ENCODE assay signal across 9 cellular contexts in genomic region chr10:101569465-101569837, GRCh38. TPM values are rescaled to one million over a fixed set of nuclear protein-coding genes. Genes with fewer than 3 reads are reported as not detected.
DNase-seq lines count a peak whose midpoint lies in the region; ATAC-seq, FAIRE-seq and TF ChIP-seq lines count a peak whose summit lies in the region.
"Had no signal": no experiment of that assay in that cellular context is flagged by ENCODE, and none has a peak within 500 bp of the region (broad histone marks: within the 10 kb centered on the region; RNA-seq: fewer than 3 reads in every experiment).

No MANE protein-coding gene starts in this region.

- intact Hi-C loops in GM12878 (cut with micrococcal nuclease; ENCODE audit: unreplicated experiment), result loop anchor here (5.0 kb wide), 1 partner anchor 407 kb away; no protein-coding TSS in a partner anchor

- ATAC-seq in A549 (peak; percentile 3 to 44; a peak in 4 of 6 replicates), GM12878 (no peak), HG02852 (IDR thresholded peaks at IDR 0.05; ENCODE audit: unreplicated experiment) (no peak), GM21447 (IDR thresholded peaks at IDR 0.05; ENCODE audit: unreplicated experiment) (no peak)

- H3K27ac ChIP-seq in A549 (peak overlapping the region; percentile 81 to 92; a peak in 5 of 6 replicates), GM12878 (ENCODE audit: control insufficient read depth, insufficient read depth) (no peak overlapping the region), mesendoderm (ENCODE audit: low read depth, low read length) (no peak overlapping the region)
- H3K27ac ChIP-seq: neutrophil had no signal

- H3K4me1 ChIP-seq in A549 (peaks cover 10% of the 10 kb centered on the region; the same call in 2 of the 3 replicates), GM12878 (ENCODE audit: control insufficient read depth, insufficient read depth, low read length) (peaks cover 5% of the 10 kb centered on the region; the same call in 1 of the 2 replicates), mesendoderm (ENCODE audit: control insufficient read depth, low read depth, low read length) (no peaks in the 10 kb centered on the region)

- TF ChIP-seq POLR2A in A549 (IDR thresholded peaks at IDR 0.05; ENCODE audit: low read length), result no peak
- TF ChIP-seq POLR2A in GM12878 (IDR thresholded peaks at IDR 0.05; ENCODE audit: low read depth, low read length), result no peak

- no peak overlapping the region for H4K5ac ChIP-seq in mesendoderm (ENCODE audit: low read length)

- POLR2A ChIA-PET in A549 (lab: Yijun Ruan, JAX), result interaction anchor here (1.0 kb wide), 1 partner anchor 19 kb away, joined by 3 read pairs; the partner anchor contains the start of genes DPCD and POLL
- POLR2A ChIA-PET in HEK293T (lab: Yijun Ruan, JAX), result no interaction called here
- POLR2A ChIA-PET in GM12878 (lab: Charles Lee), result no interaction called here

- H3K4me3 ChIP-seq in A549 (peak overlapping the region; percentile 63), GM12878 (peak overlapping the region; percentile 78), mesendoderm (ENCODE audit: low read length) (no peak overlapping the region)

- H3K79me2 ChIP-seq in GM12878 (ENCODE audit: control insufficient read depth, insufficient read depth, low read length) (no peaks in the 10 kb centered on the region), mesendoderm (ENCODE audit: control insufficient read depth, insufficient read depth, low read length) (no peaks in the 10 kb centered on the region)

- H3K9me3 ChIP-seq in A549, result peaks cover 13% of the 10 kb centered on the region; the same call in 2 of the 3 replicates
- H3K9me3 ChIP-seq in GM12878 (replicated peaks; ENCODE audit: control insufficient read depth, insufficient read depth, low read length), result no peaks in the 10 kb centered on the region
- H3K9me3 ChIP-seq: neutrophil had no signal

- SMC1A ChIA-PET in GM12878 (lab: Charles Lee; ENCODE audit: uncharacterized antibody, unreplicated experiment), result interaction anchor here (0.6 to 3.3 kb wide), 6 partner anchors 9 to 356 kb away, joined by 3 to 14 read pairs (median 4); no protein-coding TSS in a partner anchor

- peak overlapping the region; percentile 92 for H2AFZ ChIP-seq in GM12878 (ENCODE audit: control insufficient read depth, low read depth, low read length)

- no peaks in the 10 kb centered on the region for H3K79me1 ChIP-seq in mesendoderm (ENCODE audit: low read length)

- H3K23ac ChIP-seq in mesendoderm (ENCODE audit: low read length), result no peak overlapping the region

- no TSS peak for BruUV-seq in GM12878 (replicated peaks; lab: Mats Ljungman, UMichigan)

- H3K56ac ChIP-seq in mesendoderm (ENCODE audit: low read length), result peak overlapping the region; percentile 59

- no peak overlapping the region for H3K4ac ChIP-seq in mesendoderm (ENCODE audit: low read depth, low read length)

- FAIRE-seq in A549 (lab: Jason Lieb, UNC) (no peak), GM12878 (lab: Jason Lieb, UNC) (no peak)

- H4K20me1 ChIP-seq in GM12878 (ENCODE audit: control insufficient read depth, insufficient read depth), result no peaks in the 10 kb centered on the region

- in situ Hi-C loops in GM12878 (cut with MboI), result no loop called here

- TF ChIP-seq CTCF in A549 (IDR thresholded peaks at IDR 0.05) (no peak), GM12878 (IDR thresholded peaks at IDR 0.05 in 2 of 3, conservative IDR thresholded peaks at IDR 0.05 in 1 of 3; ENCODE audit: control insufficient read depth in 2 of 3, extremely low read depth in 1 of 3, insufficient read depth in 1 of 3, low read depth in 3 of 3, low read length in 3 of 3) (no peak)

- H2BK5ac ChIP-seq in mesendoderm (ENCODE audit: low read length), result no peak overlapping the region

- no peak overlapping the region for H4K8ac ChIP-seq in mesendoderm (ENCODE audit: low read depth, low read length)

- H2AK5ac ChIP-seq in mesendoderm (ENCODE audit: low read length), result no peak overlapping the region

- H2BK120ac ChIP-seq in mesendoderm (ENCODE audit: low read depth, low read length), result no peak overlapping the region

- CTCF ChIA-PET in A549 (lab: Yijun Ruan, JAX), result interaction anchor here (0.6 to 6.6 kb wide), 49 partner anchors 8 to 509 kb away, joined by 3 to 136 read pairs (median 4); partner anchors contain the start of genes DPCD and POLL
- CTCF ChIA-PET in HEK293T (lab: Yijun Ruan, JAX), result interaction anchor here (0.6 to 1.9 kb wide), 20 partner anchors 9 to 412 kb away, joined by 3 to 10 read pairs (median 3); no protein-coding TSS in a partner anchor
- CTCF ChIA-PET in GM12878 (lab: Yijun Ruan, JAX), result interaction anchor here (0.6 to 3.5 kb wide), 20 partner anchors 12 to 359 kb away, joined by 3 to 38 read pairs (median 6); partner anchors contain the start of gene NPM3

- no peak for DNase-seq in A549 (ENCODE audit: low read depth in 1 of 2, low spot score in 1 of 2)
- DNase-seq in HEK293T (ENCODE audit: extremely low spot score), result no peak
- no peak for DNase-seq in GM12878 (ENCODE audit: low read depth, low spot score)
- peak; percentile 48 for DNase-seq in mesendoderm
- DNase-seq in amniotic stem cell (lab: John Stamatoyannopoulos, UW), result no peak
- DNase-seq in NCI-H1105 treated with DMSO at 0.1 percent for 48 hours (lab: John Stamatoyannopoulos, UW), result no peak

- WGBS in A549 (ENCODE audit: missing lambda C conversion rate), result 20% methylated on average over 24 of the region's 25 CpGs
- WGBS in GM12878 (ENCODE audit: insufficient coverage, insufficient replicate concordance, low lambda C conversion rate, missing lambda C conversion rate), result 20% methylated on average over 22 of the region's 25 CpGs
- WGBS in mesendoderm (ENCODE audit: extremely low coverage, insufficient coverage, low lambda C conversion rate), result no CpG with 5 or more reads among the region's 25 CpGs

- H2BK15ac ChIP-seq in mesendoderm (replicated peaks; ENCODE audit: low read depth), result no peak overlapping the region

- H3K18ac ChIP-seq in mesendoderm (ENCODE audit: low read length), result no peak overlapping the region

- TF ChIP-seq EP300 in A549 (IDR thresholded peaks at IDR 0.05) (no peak), GM12878 (IDR thresholded peaks at IDR 0.05; ENCODE audit: borderline replicate concordance in 1 of 2, control insufficient read depth in 1 of 2, low read depth in 2 of 2, low read length in 2 of 2) (no peak)

- H3K36me3 ChIP-seq in GM12878 (ENCODE audit: control insufficient read depth in 2 of 2, insufficient read depth in 2 of 2, low read length in 1 of 2), result no peaks in the 10 kb centered on the region
- H3K36me3 ChIP-seq in mesendoderm (ENCODE audit: control insufficient read depth, insufficient read depth, low read length), result no peaks in the 10 kb centered on the region
- H3K36me3 ChIP-seq: neutrophil had no signal

- RAD21 ChIA-PET in GM12878 (lab: Charles Lee; ENCODE audit: unreplicated experiment), result interaction anchor here (0.7 to 2.3 kb wide), 8 partner anchors 11 to 405 kb away, joined by 3 to 12 read pairs (median 4); no protein-coding TSS in a partner anchor

- H3K27me3 ChIP-seq in GM12878 (replicated peaks in 1 of 2; ENCODE audit: control insufficient read depth in 2 of 2, insufficient read depth in 2 of 2, low read length in 1 of 2) (peaks cover 0 to 4% of the 10 kb centered on the region in 2 experiments; a peak in 1 of 4 replicates), mesendoderm (ENCODE audit: insufficient read depth, low read length, poor library complexity) (peaks cover 6% of the 10 kb centered on the region)

- no peak overlapping the region for H3K9ac ChIP-seq in GM12878 (ENCODE audit: control insufficient read depth, insufficient read depth, low read length)
- H3K9ac ChIP-seq in mesendoderm (ENCODE audit: low read length), result peak overlapping the region; percentile 39

- TF ChIP-seq RAD21 in A549 (conservative IDR thresholded peaks at IDR 0.05 in 1 of 2, IDR thresholded peaks at IDR 0.05 in 1 of 2) (no peak), GM12878 (IDR thresholded peaks at IDR 0.05; ENCODE audit: insufficient read depth, low read depth, low read length) (no peak)

- H3K4me2 ChIP-seq in A549, result peak overlapping the region; percentile 95
- peak overlapping the region; percentile 98 for H3K4me2 ChIP-seq in GM12878 (ENCODE audit: control insufficient read depth, insufficient read depth)
- peak overlapping the region; percentile 75 for H3K4me2 ChIP-seq in mesendoderm (ENCODE audit: low read length)

RNA-seq across cellular contexts. Expression of gene POLL, which starts 18.6 kb away (rescaled TPM):
- polyA plus RNA-seq in A549 (2011; rRNA removed) (16.7 and 18.1 TPM in 2 replicates), A549 (2017; fragmentation: RNase III; extraction: RNeasy Plus Mini Kit Qiagen cat#74134 plus additional on column Dnase treatment) (13.0 to 13.3 TPM (median 13.3 TPM) in 3 replicates), GM12878 (2011; rRNA removed) (12.9 and 20.1 TPM in 2 replicates), GM12878 (2014; fragmentation: Illumina TruSeq; extraction: Trizol) (10.9 and 12.2 TPM in 2 replicates), GM12878 (2014; fragmentation: Nextera tagmentation; extraction: Ambion mirVana) (1 to 10 TPM; 1.5 to 2.1 TPM), GM12878 (2014; rRNA removed) (18.9 and 20.7 TPM in 2 replicates), GM12878 (2016; fragmentation: Nextera tagmentation; extraction: Ambion mirVana) (10 to 100 TPM; 13.1 to 14.4 TPM)
- 16.7 and 23.8 TPM in 2 replicates for polyA plus RNA-seq in A549 (2012; cell fraction: cytosol; rRNA removed)
- 51.8 and 56.9 TPM in 2 replicates for polyA plus RNA-seq in A549 (2012; cell fraction: nucleus; rRNA removed)
- 46.5 and 49.5 TPM in 2 replicates for polyA minus RNA-seq in A549 (2011; rRNA and poly(A)+ RNA removed)
- 52.1 and 58.2 TPM in 2 replicates for total RNA-seq in GM12878 (2013; cell fraction: nucleolus; rRNA removed)
- total RNA-seq in GM12878 (2014; rRNA removed) (14.7 and 15.0 TPM in 2 replicates), GM12878 (2014; rRNA removed; fragmentation: Illumina TruSeq; extraction: Trizol) (9.0 and 9.7 TPM in 2 replicates), GM12878 (2021) (21.6 and 25.4 TPM in 2 replicates)
- 9.3 TPM for polyA plus RNA-seq in GM12878 (2011; ENCODE audit: low read depth)
- 32.4 and 34.5 TPM in 2 replicates for polyA plus RNA-seq in GM12878 (2011; cell fraction: cytosol; rRNA removed)
- 74.3 and 86.8 TPM in 2 replicates for polyA plus RNA-seq in GM12878 (2011; cell fraction: nucleus; rRNA removed)
- 17.3 and 23.8 TPM in 2 replicates for polyA plus RNA-seq in GM12878 (2012)
- 42.9 and 69.5 TPM in 2 replicates for polyA minus RNA-seq in GM12878 (2011; rRNA and poly(A)+ RNA removed)
- polyA minus RNA-seq in GM12878 (2011; cell fraction: cytosol; rRNA and poly(A)+ RNA removed), result 14.5 and 15.6 TPM in 2 replicates
- 23.5 and 34.8 TPM in 2 replicates for polyA minus RNA-seq in GM12878 (2011; cell fraction: nucleus; rRNA and poly(A)+ RNA removed)
- polyA plus RNA-seq in mesendoderm (2013, experiment 1 of 2), result 9.4 TPM
- 10.0 TPM for polyA plus RNA-seq in mesendoderm (2013, experiment 2 of 2)

RNA-seq across cellular contexts. Expression of gene DPCD, which starts 18.7 kb away (rescaled TPM):
- polyA plus RNA-seq in A549 (2011; rRNA removed), result 39.7 and 40.8 TPM in 2 replicates
- polyA plus RNA-seq in A549 (2012; cell fraction: cytosol; rRNA removed), result 41.2 and 52.6 TPM in 2 replicates
- polyA plus RNA-seq in A549 (2012; cell fraction: nucleus; rRNA removed), result 21.0 and 30.4 TPM in 2 replicates
- 37.4 to 39.4 TPM (median 37.7 TPM) in 3 replicates for polyA plus RNA-seq in A549 (2017; fragmentation: RNase III; extraction: RNeasy Plus Mini Kit Qiagen cat#74134 plus additional on column Dnase treatment)
- polyA minus RNA-seq in A549 (2011; rRNA and poly(A)+ RNA removed), result 14.4 and 14.6 TPM in 2 replicates
- total RNA-seq in GM12878 (2013; cell fraction: nucleolus; rRNA removed), result 7.4 and 14.2 TPM in 2 replicates
- 16.4 and 17.9 TPM in 2 replicates for total RNA-seq in GM12878 (2014; rRNA removed)
- 17.1 TPM in 2 replicates for total RNA-seq in GM12878 (2014; rRNA removed; fragmentation: Illumina TruSeq; extraction: Trizol)
- 9.7 and 13.0 TPM in 2 replicates for total RNA-seq in GM12878 (2021)
- 24.9 TPM for polyA plus RNA-seq in GM12878 (2011; ENCODE audit: low read depth)
- polyA plus RNA-seq in GM12878 (2011; rRNA removed), result 35.1 and 37.2 TPM in 2 replicates
- 28.2 and 36.0 TPM in 2 replicates for polyA plus RNA-seq in GM12878 (2011; cell fraction: cytosol; rRNA removed)
- 13.3 and 20.0 TPM in 2 replicates for polyA plus RNA-seq in GM12878 (2011; cell fraction: nucleus; rRNA removed)
- 23.8 and 25.3 TPM in 2 replicates for polyA plus RNA-seq in GM12878 (2012)
- polyA plus RNA-seq in GM12878 (2014; fragmentation: Illumina TruSeq; extraction: Trizol), result 17.1 and 21.6 TPM in 2 replicates
- 10 to 100 TPM; 39.9 to 50.9 TPM for polyA plus RNA-seq in GM12878 (2014; fragmentation: Nextera tagmentation; extraction: Ambion mirVana)
- polyA plus RNA-seq in GM12878 (2014; rRNA removed), result 13.5 and 16.0 TPM in 2 replicates
- 10 to 100 TPM; 31.1 to 36.2 TPM for polyA plus RNA-seq in GM12878 (2016; fragmentation: Nextera tagmentation; extraction: Ambion mirVana)
- 11.6 and 13.8 TPM in 2 replicates for polyA minus RNA-seq in GM12878 (2011; rRNA and poly(A)+ RNA removed)
- polyA minus RNA-seq in GM12878 (2011; cell fraction: cytosol; rRNA and poly(A)+ RNA removed), result 2.8 and 5.4 TPM in 2 replicates
- polyA minus RNA-seq in GM12878 (2011; cell fraction: nucleus; rRNA and poly(A)+ RNA removed), result 3.4 and 5.5 TPM in 2 replicates
- 29.5 TPM for polyA plus RNA-seq in mesendoderm (2013, experiment 1 of 2)
- 27.4 TPM for polyA plus RNA-seq in mesendoderm (2013, experiment 2 of 2)

Comparison
In these comparisons a context has a peak if more than half of its experiments do, and no peak if none do; other contexts are left out.
1. ATAC-seq: peak in A549 (2 of 2); none in GM12878 (single experiment), HG02852 (single experiment) and GM21447 (single experiment).
2. H3K27ac ChIP-seq: peak in A549 (2 of 2); none in GM12878 (single experiment) and mesendoderm (single experiment).
3. Peak in every context shown above with its lines, with median percentiles within 50 percentile points of each other: H3K4me2 ChIP-seq.